In the genomic region with DNA sequence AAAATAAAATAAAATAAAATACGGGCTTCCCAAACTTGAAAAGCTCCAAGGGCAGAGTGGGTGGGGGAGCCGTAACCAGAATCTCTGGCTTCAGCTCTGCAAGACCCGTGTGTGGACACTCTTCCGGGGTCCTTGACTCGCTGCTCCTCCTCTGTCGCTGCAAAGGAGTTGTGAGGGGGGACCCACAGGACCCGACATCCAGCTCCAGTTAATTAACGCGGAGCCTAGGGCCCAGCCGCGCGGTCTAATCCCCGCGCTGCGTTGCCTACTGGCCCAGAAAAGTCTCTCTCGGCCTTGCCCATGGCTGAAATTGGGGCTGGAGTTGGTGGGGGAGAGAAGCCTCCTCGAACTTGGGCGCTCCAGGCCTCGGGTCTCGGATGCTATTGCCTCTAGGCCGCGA, we compare ENCODE assay signal across 1 cellular context.
TF ChIP-seq lines count a peak whose summit lies in the region.

No MANE protein-coding gene starts in this region.

TF ChIP-seq in neural cell, 6 proteins besides CTCF, POLR2A, EP300 and RAD21 (continued from another document):
- TF ChIP-seq EZH2 (IDR thresholded peaks at IDR 0.05; ENCODE audit: borderline replicate concordance, insufficient read depth, low read length, poor library complexity, severe bottlenecking): peak; percentile 76
TF ChIP-seq in neural cell: peak in this region for 1.
